ENCODE assay signal across 27 cellular contexts in genomic region chr9:2050236-2050635, GRCh38. TPM values are rescaled to one million over a fixed set of nuclear protein-coding genes. Genes with fewer than 3 reads are reported as not detected.
A peak's percentile ranks its signal among the peaks of the same experiment; 100 is the strongest.
DNase-seq lines count a peak whose midpoint lies in the region; ATAC-seq, FAIRE-seq and TF ChIP-seq lines count a peak whose summit lies in the region.
"Had no signal": no experiment of that assay in that cellular context is flagged by ENCODE, and none has a peak within 500 bp of the region (broad histone marks: within the 10 kb centered on the region; RNA-seq: fewer than 3 reads in every experiment).

No MANE protein-coding gene starts in this region.

- H3K9me3 Mint-ChIP-seq in T-helper 2 cell treated with Interferon-gamma antibody and Interleukin-4, amounts not matched to agents 5 μg/mL and 100 μg/mL, for 36 hours = no peaks in the 10 kb centered on the region
- no peaks in the 10 kb centered on the region for H3K9me3 Mint-ChIP-seq in CD8-positive, alpha-beta T cell
- H3K9me3 Mint-ChIP-seq in astrocyte (ENCODE audit: unreplicated experiment) = no peaks in the 10 kb centered on the region
- H3K9me3 Mint-ChIP-seq in naive thymus-derived CD8-positive, alpha-beta T cell = no peaks in the 10 kb centered on the region
- H3K9me3 Mint-ChIP-seq: nephron had no signal

- H3K36me3 Mint-ChIP-seq in T-helper 2 cell treated with Interferon-gamma antibody and Interleukin-4, amounts not matched to agents 5 μg/mL and 100 μg/mL, for 36 hours (ENCODE audit: low read depth) = peaks cover 54% of the 10 kb centered on the region
- H3K36me3 Mint-ChIP-seq in CD8-positive, alpha-beta T cell = peaks cover 50% of the 10 kb centered on the region
- H3K36me3 Mint-ChIP-seq in astrocyte (ENCODE audit: low read depth, unreplicated experiment) = peaks cover 8% of the 10 kb centered on the region
- H3K36me3 Mint-ChIP-seq in naive thymus-derived CD8-positive, alpha-beta T cell = peaks cover 5 to 54% (median 13%) of the 10 kb centered on the region in 3 donors

- no peaks in the 10 kb centered on the region for H3K27me3 ChIP-seq in CD8-positive, alpha-beta T cell (ENCODE audit: insufficient read depth, low read length)
- H3K27me3 ChIP-seq in astrocyte (ENCODE audit: insufficient read depth, low read length) = no peaks in the 10 kb centered on the region
- H3K27me3 ChIP-seq: brain microvascular endothelial cell, SJCRH30, transverse colon had no signal

- H3K79me2 ChIP-seq in astrocyte (ENCODE audit: insufficient read depth, low read length) = no peaks in the 10 kb centered on the region
- H3K79me2 ChIP-seq: parathyroid adenoma had no signal

- peaks cover 31% of the 10 kb centered on the region for H3K4me1 Mint-ChIP-seq in T-helper 2 cell treated with Interferon-gamma antibody and Interleukin-4, amounts not matched to agents 5 μg/mL and 100 μg/mL, for 36 hours (ENCODE audit: low read depth)
- peaks cover 66% of the 10 kb centered on the region for H3K4me1 Mint-ChIP-seq in CD8-positive, alpha-beta T cell (ENCODE audit: low read depth)
- peaks cover 7% of the 10 kb centered on the region for H3K4me1 Mint-ChIP-seq in astrocyte (ENCODE audit: low read depth, unreplicated experiment)
- peaks cover 27 to 66% (median 55%) of the 10 kb centered on the region in 4 donors for H3K4me1 Mint-ChIP-seq in naive thymus-derived CD8-positive, alpha-beta T cell

- TF ChIP-seq POLR2A in GM12891 (IDR thresholded peaks at IDR 0.05; ENCODE audit: low read depth, low read length) = no peak

- H3K4me2 ChIP-seq in astrocyte (ENCODE audit: low read length) = no peak overlapping the region

- no peaks in the 10 kb centered on the region for H3K27me3 Mint-ChIP-seq in T-helper 2 cell treated with Interferon-gamma antibody and Interleukin-4, amounts not matched to agents 5 μg/mL and 100 μg/mL, for 36 hours (ENCODE audit: low read depth)
- H3K27me3 Mint-ChIP-seq in CD8-positive, alpha-beta T cell (ENCODE audit: low read depth) = no peaks in the 10 kb centered on the region
- H3K27me3 Mint-ChIP-seq in astrocyte (ENCODE audit: low read depth, unreplicated experiment) = peaks cover 15% of the 10 kb centered on the region
- H3K27me3 Mint-ChIP-seq in naive thymus-derived CD8-positive, alpha-beta T cell = no peaks in the 10 kb centered on the region

- H3K27ac ChIP-seq in CD8-positive, alpha-beta T cell (ENCODE audit: low read depth, low read length) = no peak overlapping the region
- H3K27ac ChIP-seq in astrocyte (ENCODE audit: low read depth, low read length) = no peak overlapping the region
- H3K27ac ChIP-seq: 22Rv1, brain microvascular endothelial cell, parathyroid adenoma, SJCRH30, transverse colon had no signal

- POLR2A ChIA-PET in CD8-positive, alpha-beta T cell (lab: Charles Lee) = interaction anchor here (1.5 kb wide), 1 partner anchor 35 kb away, joined by 5 read pairs; the partner anchor contains the start of gene SMARCA2
- POLR2A ChIA-PET in naive thymus-derived CD8-positive, alpha-beta T cell (lab: Charles Lee) = interaction anchor here (0.7 kb wide), 1 partner anchor 797 kb away, joined by 4 read pairs; no protein-coding TSS in a partner anchor

- peak; percentile 9 for FAIRE-seq in astrocyte (lab: Jason Lieb, UNC)
- FAIRE-seq in GM12891 (lab: Jason Lieb, UNC) = no peak
- FAIRE-seq: colon, GM12878 had no signal

- H3K4me1 ChIP-seq in CD8-positive, alpha-beta T cell (ENCODE audit: insufficient read depth, low read length) = peaks cover 30% of the 10 kb centered on the region
- peaks cover 16% of the 10 kb centered on the region for H3K4me1 ChIP-seq in astrocyte (ENCODE audit: insufficient read depth, low read length)
- H3K4me1 ChIP-seq: SJCRH30 had no signal

- peak overlapping the region; percentile 13 for H3K27ac Mint-ChIP-seq in T-helper 2 cell treated with Interferon-gamma antibody and Interleukin-4, amounts not matched to agents 5 μg/mL and 100 μg/mL, for 36 hours
- peak overlapping the region; percentile 64 for H3K27ac Mint-ChIP-seq in CD8-positive, alpha-beta T cell
- no peak overlapping the region for H3K27ac Mint-ChIP-seq in astrocyte (ENCODE audit: unreplicated experiment)
- H3K27ac Mint-ChIP-seq in naive thymus-derived CD8-positive, alpha-beta T cell = peak overlapping the region; percentile 13 to 87 (median 74)
- H3K27ac Mint-ChIP-seq: nephron had no signal

- H4K20me1 ChIP-seq in astrocyte (ENCODE audit: insufficient read depth, low read length) = no peaks in the 10 kb centered on the region

- DNase-seq in T-helper 2 cell treated with Interferon-gamma antibody and Interleukin-4, amounts not matched to agents 5 μg/mL and 100 μg/mL, for 36 hours (ENCODE audit: low spot score) = no peak
- DNase-seq in T-helper 2 cell (no peak), astrocyte (ENCODE audit: low read depth) (peak; percentile 60), GM12891 (ENCODE audit: insufficient read length, low spot score) (no peak)
- DNase-seq in CD8-positive, alpha-beta T cell = no peak
- no peak for DNase-seq in naive thymus-derived CD8-positive, alpha-beta T cell
- DNase-seq: activated CD4-positive, alpha-beta T cell treated with anti-CD3 and anti-CD28 coated beads for 1 hour; AML-193; brain microvascular endothelial cell; COR-L47; DMS79 treated with DMSO at 0.1 percent for 48 hours; effector CD8-positive, alpha-beta T cell; erythroblast; H7; Karpas-422; NCI-H1694; NCI-H526 treated with DMSO at 0.1 percent for 48 hours; right cardiac atrium; SJCRH30; transverse colon had no signal

- intact Hi-C loops in CD8-positive, alpha-beta T cell (cut with DNase I, micrococcal nuclease) = no loop called here

- no peak for TF ChIP-seq CTCF in CD8-positive, alpha-beta T cell (IDR thresholded peaks at IDR 0.05)
- TF ChIP-seq CTCF in astrocyte (IDR thresholded peaks at IDR 0.05; ENCODE audit: insufficient read depth, low read depth, low read length) = no peak

- no peak overlapping the region for H3K4me3 Mint-ChIP-seq in T-helper 2 cell treated with Interferon-gamma antibody and Interleukin-4, amounts not matched to agents 5 μg/mL and 100 μg/mL, for 36 hours
- no peak overlapping the region for H3K4me3 Mint-ChIP-seq in CD8-positive, alpha-beta T cell
- H3K4me3 Mint-ChIP-seq in astrocyte (ENCODE audit: unreplicated experiment) = no peak overlapping the region
- no peak overlapping the region for H3K4me3 Mint-ChIP-seq in naive thymus-derived CD8-positive, alpha-beta T cell
- H3K4me3 Mint-ChIP-seq: nephron had no signal

- no peak overlapping the region for H2AFZ ChIP-seq in astrocyte (ENCODE audit: low read depth, low read length)
- H2AFZ ChIP-seq: parathyroid adenoma had no signal

- no peak overlapping the region for H3K4me3 ChIP-seq in CD8-positive, alpha-beta T cell (ENCODE audit: low read depth, low read length)
- no peak overlapping the region for H3K4me3 ChIP-seq in astrocyte (ENCODE audit: insufficient read depth, low read depth, low read length)
- H3K4me3 ChIP-seq: GM12878, SJCRH30, transverse colon had no signal

- H3K36me3 ChIP-seq in CD8-positive, alpha-beta T cell (ENCODE audit: insufficient read depth, low read length) = peaks cover 8% of the 10 kb centered on the region
- no peaks in the 10 kb centered on the region for H3K36me3 ChIP-seq in astrocyte (ENCODE audit: insufficient read depth, low read length)
- H3K36me3 ChIP-seq: brain microvascular endothelial cell had no signal

- CTCF ChIA-PET in CD8-positive, alpha-beta T cell (lab: Charles Lee) = no interaction called here

- H3K9me3 ChIP-seq in CD8-positive, alpha-beta T cell (ENCODE audit: low read length) = no peaks in the 10 kb centered on the region
- H3K9me3 ChIP-seq in astrocyte (ENCODE audit: insufficient read depth, low read depth, low read length) = no peaks in the 10 kb centered on the region
- H3K9me3 ChIP-seq: SJCRH30, transverse colon had no signal

- no peak for ATAC-seq in CD8-positive, alpha-beta T cell
- ATAC-seq in naive thymus-derived CD8-positive, alpha-beta T cell = no peak
- ATAC-seq in GM21515 (IDR thresholded peaks at IDR 0.05; ENCODE audit: unreplicated experiment) = no peak
- ATAC-seq in GM19467 (IDR thresholded peaks at IDR 0.05; ENCODE audit: unreplicated experiment) = no peak
- ATAC-seq: GM12878, right cardiac atrium had no signal

- no peak overlapping the region for H3K9ac ChIP-seq in astrocyte (ENCODE audit: low read length)
- H3K9ac ChIP-seq: parathyroid adenoma had no signal

TF ChIP-seq in GM12891, 5 proteins besides CTCF, POLR2A, EP300 and RAD21:
- no peak for TF ChIP-seq SPI1 (IDR thresholded peaks at IDR 0.05; ENCODE audit: low read depth, low read length)
- no peak for TF ChIP-seq POLR2AphosphoS5 (IDR thresholded peaks at IDR 0.05; ENCODE audit: low read depth, low read length)
- no peak for TF ChIP-seq TAF1 (IDR thresholded peaks at IDR 0.05; ENCODE audit: low read depth, low read length)
- TF ChIP-seq PAX5 (IDR thresholded peaks at IDR 0.05; ENCODE audit: insufficient read depth, low read length, severe bottlenecking) = no peak
- TF ChIP-seq POU2F2 (IDR thresholded peaks at IDR 0.05; ENCODE audit: low read depth, low read length) = no peak

RNA-seq across cellular contexts. Expression of gene SMARCA2, which starts 35.1 kb away (rescaled TPM):
- 100 to 1,000 TPM; 198 to 215 TPM for total RNA-seq in CD8-positive, alpha-beta T cell
- 49.9 and 54.2 TPM in 2 replicates for total RNA-seq in astrocyte
- total RNA-seq in naive thymus-derived CD8-positive, alpha-beta T cell = 100 to 1,000 TPM; 236 to 238 TPM
- polyA plus RNA-seq in naive thymus-derived CD8-positive, alpha-beta T cell = 10 to 100 TPM; 36.1 to 78.7 (median 37.9) TPM
- polyA plus RNA-seq in GM12891 (2012; ENCODE audit: low read depth, missing spikeins) = 219 TPM
